Comparison of ENCODE assay signal across 2 cellular contexts in the genomic region with DNA sequence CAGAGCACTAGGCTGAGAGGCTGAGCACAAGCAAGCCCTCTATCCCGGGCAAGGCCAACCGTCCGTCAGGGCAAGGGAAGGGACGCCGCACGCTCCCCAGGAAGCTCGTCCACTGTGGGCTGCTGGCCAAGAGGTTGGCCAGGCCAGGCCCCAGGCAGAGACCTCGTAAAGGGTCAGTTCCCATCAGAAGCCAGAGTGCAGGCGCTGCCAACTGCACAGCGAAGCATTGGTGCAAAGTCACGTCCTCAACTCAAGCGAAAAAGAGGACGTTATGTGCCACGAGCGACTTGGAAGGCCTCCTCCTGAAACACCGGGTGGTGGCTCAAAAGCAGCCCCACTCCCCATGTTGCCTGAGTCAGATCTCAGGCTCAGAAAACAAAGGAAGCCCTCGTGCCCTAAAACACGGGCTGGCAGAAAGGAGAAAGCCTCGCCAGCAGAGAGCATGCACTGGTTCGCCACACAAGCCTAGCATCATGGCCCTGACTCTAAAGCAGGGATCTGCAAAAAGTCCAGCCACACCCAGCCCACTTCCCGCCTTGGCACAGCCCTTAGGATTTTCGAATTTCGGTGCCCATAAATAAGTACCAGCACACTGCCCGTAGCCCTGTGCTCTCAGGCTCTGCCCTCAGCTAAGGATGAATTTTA.
TF ChIP-seq lines count a peak whose summit lies in the region.

No MANE protein-coding gene starts in this region.

TF ChIP-seq in SK-N-SH, 30 proteins besides CTCF, POLR2A, EP300 and RAD21 (continued from another document):
- TF ChIP-seq, protein P1, sequence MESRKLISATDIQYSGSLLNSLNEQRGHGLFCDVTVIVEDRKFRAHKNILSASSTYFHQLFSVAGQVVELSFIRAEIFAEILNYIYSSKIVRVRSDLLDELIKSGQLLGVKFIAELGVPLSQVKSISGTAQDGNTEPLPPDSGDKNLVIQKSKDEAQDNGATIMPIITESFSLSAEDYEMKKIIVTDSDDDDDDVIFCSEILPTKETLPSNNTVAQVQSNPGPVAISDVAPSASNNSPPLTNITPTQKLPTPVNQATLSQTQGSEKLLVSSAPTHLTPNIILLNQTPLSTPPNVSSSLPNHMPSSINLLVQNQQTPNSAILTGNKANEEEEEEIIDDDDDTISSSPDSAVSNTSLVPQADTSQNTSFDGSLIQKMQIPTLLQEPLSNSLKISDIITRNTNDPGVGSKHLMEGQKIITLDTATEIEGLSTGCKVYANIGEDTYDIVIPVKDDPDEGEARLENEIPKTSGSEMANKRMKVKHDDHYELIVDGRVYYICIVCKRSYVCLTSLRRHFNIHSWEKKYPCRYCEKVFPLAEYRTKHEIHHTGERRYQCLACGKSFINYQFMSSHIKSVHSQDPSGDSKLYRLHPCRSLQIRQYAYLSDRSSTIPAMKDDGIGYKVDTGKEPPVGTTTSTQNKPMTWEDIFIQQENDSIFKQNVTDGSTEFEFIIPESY (IDR thresholded peaks at IDR 0.05; ENCODE audit: borderline replicate concordance, low read depth), result no peak
- TF ChIP-seq SMC3 (IDR thresholded peaks at IDR 0.05; ENCODE audit: low read depth, low read length) (no peak), MXI1 (IDR thresholded peaks at IDR 0.05; ENCODE audit: low read depth, low read length) (no peak), NFIC (IDR thresholded peaks at IDR 0.05; ENCODE audit: borderline replicate concordance) (no peak), FOXJ3 (CRISPR knock-in tag; IDR thresholded peaks at IDR 0.05) (no peak), GABPA (IDR thresholded peaks at IDR 0.05; ENCODE audit: low read depth) (no peak), TAF1 (IDR thresholded peaks at IDR 0.05; ENCODE audit: borderline replicate concordance, low read depth, low read length) (no peak), FOSL2 (IDR thresholded peaks at IDR 0.05; ENCODE audit: borderline replicate concordance, low read depth) (no peak), EZH2phosphoT487 (IDR thresholded peaks at IDR 0.05; ENCODE audit: borderline replicate concordance, low read depth) (no peak), JUND (IDR thresholded peaks at IDR 0.05) (no peak), RFX5 (IDR thresholded peaks at IDR 0.05; ENCODE audit: low read length) (no peak)
- TF ChIP-seq, protein P2, sequence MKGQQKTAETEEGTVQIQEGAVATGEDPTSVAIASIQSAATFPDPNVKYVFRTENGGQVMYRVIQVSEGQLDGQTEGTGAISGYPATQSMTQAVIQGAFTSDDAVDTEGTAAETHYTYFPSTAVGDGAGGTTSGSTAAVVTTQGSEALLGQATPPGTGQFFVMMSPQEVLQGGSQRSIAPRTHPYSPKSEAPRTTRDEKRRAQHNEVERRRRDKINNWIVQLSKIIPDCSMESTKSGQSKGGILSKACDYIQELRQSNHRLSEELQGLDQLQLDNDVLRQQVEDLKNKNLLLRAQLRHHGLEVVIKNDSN (IDR thresholded peaks at IDR 0.05; ENCODE audit: borderline replicate concordance, low read depth), result no peak

TF ChIP-seq in SK-N-SH treated with all-trans-retinoic acid at 6 μM for 48 hours, 23 proteins besides CTCF, POLR2A, EP300 and RAD21 (continued from another document):
- TF ChIP-seq, protein P3, sequence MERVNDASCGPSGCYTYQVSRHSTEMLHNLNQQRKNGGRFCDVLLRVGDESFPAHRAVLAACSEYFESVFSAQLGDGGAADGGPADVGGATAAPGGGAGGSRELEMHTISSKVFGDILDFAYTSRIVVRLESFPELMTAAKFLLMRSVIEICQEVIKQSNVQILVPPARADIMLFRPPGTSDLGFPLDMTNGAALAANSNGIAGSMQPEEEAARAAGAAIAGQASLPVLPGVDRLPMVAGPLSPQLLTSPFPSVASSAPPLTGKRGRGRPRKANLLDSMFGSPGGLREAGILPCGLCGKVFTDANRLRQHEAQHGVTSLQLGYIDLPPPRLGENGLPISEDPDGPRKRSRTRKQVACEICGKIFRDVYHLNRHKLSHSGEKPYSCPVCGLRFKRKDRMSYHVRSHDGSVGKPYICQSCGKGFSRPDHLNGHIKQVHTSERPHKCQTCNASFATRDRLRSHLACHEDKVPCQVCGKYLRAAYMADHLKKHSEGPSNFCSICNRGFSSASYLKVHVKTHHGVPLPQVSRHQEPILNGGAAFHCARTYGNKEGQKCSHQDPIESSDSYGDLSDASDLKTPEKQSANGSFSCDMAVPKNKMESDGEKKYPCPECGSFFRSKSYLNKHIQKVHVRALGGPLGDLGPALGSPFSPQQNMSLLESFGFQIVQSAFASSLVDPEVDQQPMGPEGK (CRISPR knock-in tag; IDR thresholded peaks at IDR 0.05; ENCODE audit: borderline replicate concordance), result no peak
- no peak for TF ChIP-seq OSR1 (CRISPR knock-in tag; IDR thresholded peaks at IDR 0.05)
